ENCODE assay signal across 9 cellular contexts in genomic region chr2:231557571-231558217, GRCh38. TPM values are rescaled to one million over a fixed set of nuclear protein-coding genes. Genes with fewer than 3 reads are reported as not detected.
DNase-seq lines count a peak whose midpoint lies in the region; ATAC-seq and TF ChIP-seq lines count a peak whose summit lies in the region.
"Had no signal": no experiment of that assay in that cellular context is flagged by ENCODE, and none has a peak within 500 bp of the region (broad histone marks: within the 10 kb centered on the region; RNA-seq: fewer than 3 reads in every experiment).

No MANE protein-coding gene starts in this region.

- H3K27me3 ChIP-seq in neural progenitor cell, result no peaks in the 10 kb centered on the region
- H3K27me3 ChIP-seq: breast epithelium had no signal

- H3K4me1 Mint-ChIP-seq in neural progenitor cell (peaks cover 4% of the 10 kb centered on the region), type B pancreatic cell (ENCODE audit: unreplicated experiment) (peaks cover 6% of the 10 kb centered on the region)

- H3K9me3 Mint-ChIP-seq in neural progenitor cell, result peaks cover 19% of the 10 kb centered on the region
- H3K9me3 Mint-ChIP-seq in type B pancreatic cell, result peaks cover 10% of the 10 kb centered on the region

- no peaks in the 10 kb centered on the region for H3K4me1 ChIP-seq in neural progenitor cell
- H3K4me1 ChIP-seq: breast epithelium had no signal

- H3K9ac ChIP-seq in neural progenitor cell, result no peak overlapping the region

- peak; percentile 72 for ATAC-seq in GM19467 (IDR thresholded peaks at IDR 0.05; ENCODE audit: unreplicated experiment)

- H3K4me3 ChIP-seq in fibroblast of the aortic adventitia (ENCODE audit: low read depth, low read length) (no peak overlapping the region), neural progenitor cell (no peak overlapping the region)
- H3K4me3 ChIP-seq: breast epithelium had no signal

- H3K4me2 ChIP-seq in neural progenitor cell, result no peak overlapping the region

- peaks cover 2% of the 10 kb centered on the region for H3K27me3 Mint-ChIP-seq in neural progenitor cell (ENCODE audit: insufficient read depth, low read depth)
- no peaks in the 10 kb centered on the region for H3K27me3 Mint-ChIP-seq in type B pancreatic cell

- no peaks in the 10 kb centered on the region for H3K36me3 ChIP-seq in neural progenitor cell
- H3K36me3 ChIP-seq: breast epithelium had no signal

- no peak overlapping the region for H3K27ac ChIP-seq in neural progenitor cell

- TF ChIP-seq CTCF in fibroblast of the aortic adventitia (IDR thresholded peaks at IDR 0.05; ENCODE audit: insufficient read depth, low read length) (peak; percentile 79), neural progenitor cell (IDR thresholded peaks at IDR 0.05) (peak; percentile 75), type B pancreatic cell (conservative IDR thresholded peaks at IDR 0.05) (peak; percentile 82)

- H2AFZ ChIP-seq in neural progenitor cell (replicated peaks), result peak overlapping the region; percentile 75

- H3K79me2 ChIP-seq in neural progenitor cell (ENCODE audit: low read depth), result no peaks in the 10 kb centered on the region

- H3K36me3 Mint-ChIP-seq in neural progenitor cell, result peaks cover 5% of the 10 kb centered on the region
- H3K36me3 Mint-ChIP-seq in type B pancreatic cell, result no peaks in the 10 kb centered on the region

- no peak overlapping the region for H3K4me3 Mint-ChIP-seq in neural progenitor cell
- H3K4me3 Mint-ChIP-seq in type B pancreatic cell, result no peak overlapping the region

- H3K27ac Mint-ChIP-seq in neural progenitor cell (no peak overlapping the region), type B pancreatic cell (no peak overlapping the region)

- H4K20me1 ChIP-seq in neural progenitor cell (ENCODE audit: low read depth), result no peaks in the 10 kb centered on the region

- H3F3A ChIP-seq in neural progenitor cell (ENCODE audit: low read depth), result no peaks in the 10 kb centered on the region

- peaks cover 7% of the 10 kb centered on the region for H3K9me3 ChIP-seq in neural progenitor cell (ENCODE audit: low read depth)

- DNase-seq in CMK (ENCODE audit: low read depth), result peak; percentile 49
- DNase-seq in HUDEP-2 (lab: John Stamatoyannopoulos, UW; ENCODE audit: unreplicated experiment in 76 of 76), result peak in 51 of 76 experiments; percentile 6 to 70 (median 38)
- peak; percentile 47 for DNase-seq in RKO (ENCODE audit: low spot score)
- peak; percentile 22 for DNase-seq in activated T-helper 1 cell treated with Interleukin-2 at 50 U/mL for 16 hours (ENCODE audit: low read depth)
- DNase-seq in fibroblast of the aortic adventitia (ENCODE audit: low read depth), result peak; percentile 95
- DNase-seq in neural progenitor cell (ENCODE audit: low spot score), result peak; percentile 82
- no peak for DNase-seq in type B pancreatic cell (ENCODE audit: extremely low spot score, unreplicated experiment)

RNA-seq across cellular contexts. Expression of gene NMUR1, which starts 27.4 kb away (rescaled TPM):
- not detected in 2 replicates for total RNA-seq in fibroblast of the aortic adventitia (ENCODE audit: low replicate concordance)
- 0.52 and 0.56 TPM in 2 replicates for total RNA-seq in neural progenitor cell (ENCODE audit: low replicate concordance)
- total RNA-seq in type B pancreatic cell (ENCODE audit: low replicate concordance), result 0.10 TPM in 2 replicates

RNA-seq across cellular contexts. Expression of gene TEX44, which starts 35.0 kb away (rescaled TPM):
- total RNA-seq in fibroblast of the aortic adventitia (ENCODE audit: low replicate concordance) (not detected in 2 replicates), neural progenitor cell (ENCODE audit: low replicate concordance) (not detected in 2 replicates), type B pancreatic cell (ENCODE audit: low replicate concordance) (not detected in 2 replicates)
- total RNA-seq: breast epithelium had no signal
